Comparison of ENCODE assay signal across 9 cellular contexts in the genomic region with DNA sequence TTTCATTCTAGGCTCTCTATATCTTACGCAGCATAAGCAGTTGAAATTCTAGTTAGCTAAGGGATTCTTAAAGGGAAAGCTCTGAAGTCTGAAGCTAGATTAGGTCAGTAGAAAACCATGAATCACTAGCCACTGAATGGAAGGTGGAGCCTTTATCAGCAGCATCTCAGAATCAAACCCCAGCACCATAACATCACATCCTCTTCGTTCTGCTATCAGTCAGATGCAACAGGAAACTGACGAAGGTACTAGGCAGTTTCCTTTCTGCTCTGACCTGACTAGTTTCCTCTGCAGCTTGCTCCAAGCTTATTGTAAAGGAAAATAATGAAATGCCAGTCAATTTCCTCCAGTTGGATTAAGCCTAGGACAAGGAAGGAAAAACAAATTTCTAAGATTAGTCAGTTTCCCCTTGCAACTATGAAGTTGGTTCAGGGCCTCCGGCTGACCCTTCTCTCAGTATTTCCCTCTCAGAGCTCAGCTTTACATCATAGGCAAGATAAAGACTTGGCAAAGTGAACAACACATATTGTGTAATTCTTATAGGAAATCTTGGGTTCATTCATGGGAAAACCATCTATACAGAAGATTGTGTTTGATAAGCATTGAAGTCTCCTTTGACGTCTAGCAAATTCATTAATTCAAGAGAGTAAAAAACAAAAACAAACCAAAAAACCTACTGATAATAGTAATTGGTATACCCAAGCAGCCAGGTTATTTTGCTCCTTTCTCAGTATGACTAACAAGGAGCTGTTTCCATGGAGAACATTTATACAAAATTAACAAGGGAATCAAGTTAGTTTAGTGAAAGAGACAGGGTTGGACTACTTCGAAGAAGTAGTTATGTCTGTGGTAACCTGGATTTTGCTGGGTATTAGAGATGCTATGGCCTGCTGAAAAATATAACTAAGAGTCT. TPM values are rescaled to one million over a fixed set of nuclear protein-coding genes. Genes with fewer than 3 reads are reported as not detected.
DNase-seq lines count a peak whose midpoint lies in the region; ATAC-seq and TF ChIP-seq lines count a peak whose summit lies in the region.
"Had no signal": no experiment of that assay in that cellular context is flagged by ENCODE, and none has a peak within 500 bp of the region (broad histone marks: within the 10 kb centered on the region; RNA-seq: fewer than 3 reads in every experiment).

No MANE protein-coding gene starts in this region.

- TF ChIP-seq POLR2A in tibial nerve (IDR thresholded peaks at IDR 0.05) = no peak

- H3K9me3 ChIP-seq in mesenchymal stem cell (ENCODE audit: control insufficient read depth, low read length) (no peaks in the 10 kb centered on the region), tibial nerve (no peaks in the 10 kb centered on the region)

- H3K4ac ChIP-seq in mesenchymal stem cell (ENCODE audit: low read depth in 1 of 2, low read length in 2 of 2) = no peak overlapping the region

- H3K27ac ChIP-seq in brain microvascular endothelial cell = peak overlapping the region; percentile 100
- peak overlapping the region; percentile 82 for H3K27ac ChIP-seq in mesenchymal stem cell (ENCODE audit: low read length, poor library complexity, severe bottlenecking)
- H3K27ac ChIP-seq in tibial nerve = peak overlapping the region in 3 of 4 donors; percentile 28 to 68 (median 52)
- H3K27ac ChIP-seq: C4-2B had no signal

- ATAC-seq in HG03064 (IDR thresholded peaks at IDR 0.05; ENCODE audit: low read depth, unreplicated experiment) (peak; percentile 94), T-cell (replicated peaks in 1 of 4) (peak; percentile 96 to 100 (median 99))

- POLR2A ChIA-PET in T-cell (lab: Charles Lee) = interaction anchor here (0.6 to 2.9 kb wide), 26 partner anchors 8 to 1381 kb away, joined by 3 to 53 read pairs (median 4); partner anchors contain the start of genes CDK17 (in 2 of the 2) and CFAP54 (in 1 of the 2)

- H4K91ac ChIP-seq in mesenchymal stem cell (ENCODE audit: low read length) = no peak overlapping the region

- H3K36me3 Mint-ChIP-seq in T-cell = no peaks in the 10 kb centered on the region

- H4K8ac ChIP-seq in mesenchymal stem cell (ENCODE audit: low read length) = peak overlapping the region; percentile 19

- H2BK15ac ChIP-seq in mesenchymal stem cell (ENCODE audit: low read depth, poor library complexity, severe bottlenecking) = no peak overlapping the region

- H2BK120ac ChIP-seq in mesenchymal stem cell (ENCODE audit: low read depth, low read length) = peak overlapping the region; percentile 27

- peak overlapping the region; percentile 74 for H3K9ac ChIP-seq in mesenchymal stem cell (ENCODE audit: low read length)

- peaks cover 41 to 45% (median 42%) of the 10 kb centered on the region in 3 donors for H3K4me1 Mint-ChIP-seq in T-cell

- H3K4me1 ChIP-seq in mesenchymal stem cell (ENCODE audit: control insufficient read depth, insufficient read depth, low read depth, low read length) (no peaks in the 10 kb centered on the region), tibial nerve (no peaks in the 10 kb centered on the region)

- 17% methylated on average over 3 of the region's 6 CpGs for whole genome bisulfite sequencing in mesenchymal stem cell
- 57 to 59% methylated on average over 6 of the region's 6 CpGs for WGBS in tibial nerve, 2 donors

- H3K36me3 ChIP-seq in brain microvascular endothelial cell (replicated peaks) (no peaks in the 10 kb centered on the region), mesenchymal stem cell (ENCODE audit: control insufficient read depth in 1 of 2, insufficient read depth in 2 of 2, low read depth in 1 of 2, low read length in 2 of 2) (no peaks in the 10 kb centered on the region), tibial nerve (no peaks in the 10 kb centered on the region)

- peak overlapping the region; percentile 32 to 63 (median 42) for H3K4me3 Mint-ChIP-seq in T-cell

- peak overlapping the region in 1 of 2 experiments; percentile 6 for H2BK12ac ChIP-seq in mesenchymal stem cell (ENCODE audit: low read length in 2 of 2)

- no peak overlapping the region for H2AK5ac ChIP-seq in mesenchymal stem cell (ENCODE audit: low read length, severe bottlenecking)

- H3K18ac ChIP-seq in mesenchymal stem cell (ENCODE audit: low read depth in 1 of 2, low read length in 2 of 2) = peak overlapping the region in 1 of 2 experiments; percentile 62

- TF ChIP-seq CTCF in brain microvascular endothelial cell (IDR thresholded peaks at IDR 0.05; ENCODE audit: low read depth, low read length, missing control alignments) (no peak), tibial nerve (IDR thresholded peaks at IDR 0.05) (no peak)

- H3K27me3 ChIP-seq in brain microvascular endothelial cell (replicated peaks) (no peaks in the 10 kb centered on the region), mesenchymal stem cell (ENCODE audit: control insufficient read depth in 1 of 2, insufficient read depth in 1 of 2, low read length in 2 of 2) (no peaks in the 10 kb centered on the region), tibial nerve (no peaks in the 10 kb centered on the region)

- no peak overlapping the region for H2AFZ ChIP-seq in mesenchymal stem cell (ENCODE audit: low read depth, low read length)

- peak; percentile 54 to 81 for TF ChIP-seq EP300 in tibial nerve (IDR thresholded peaks at IDR 0.05)

- H3K4me3 ChIP-seq in brain microvascular endothelial cell (ENCODE audit: low read depth, low read length) = peak overlapping the region; percentile 15
- peak overlapping the region in 1 of 2 experiments; percentile 7 for H3K4me3 ChIP-seq in mesenchymal stem cell (ENCODE audit: insufficient read depth in 1 of 2, low read depth in 1 of 2, low read length in 2 of 2)
- no peak overlapping the region for H3K4me3 ChIP-seq in tibial nerve

- no peak overlapping the region for H2BK5ac ChIP-seq in mesenchymal stem cell (ENCODE audit: low read depth, low read length, poor library complexity, severe bottlenecking)

- H3K27me3 Mint-ChIP-seq in T-cell = no peaks in the 10 kb centered on the region

- no peak overlapping the region for H3K14ac ChIP-seq in mesenchymal stem cell (ENCODE audit: low read length in 2 of 2)

- H3K27ac Mint-ChIP-seq in T-cell = peak overlapping the region; percentile 94

- H3K79me1 ChIP-seq in mesenchymal stem cell (replicated peaks; ENCODE audit: low read length, poor library complexity, severe bottlenecking) = no peaks in the 10 kb centered on the region

- no peak overlapping the region for H3K4me2 ChIP-seq in mesenchymal stem cell (ENCODE audit: low read length, poor library complexity, severe bottlenecking)

- no peaks in the 10 kb centered on the region for H3K9me3 Mint-ChIP-seq in T-cell

- no peak overlapping the region for H3K23ac ChIP-seq in mesenchymal stem cell (ENCODE audit: low read length in 2 of 2)

- in situ Hi-C loops in brain microvascular endothelial cell (cut with HindIII; ENCODE audit: low pct_ligation_motif_present, low sequenced_read_pairs) = no loop called here

- DNase-seq in SIG-M5 treated with dmso at 0.1 percent for 504 hours (lab: John Stamatoyannopoulos, UW; ENCODE audit: unreplicated experiment) (peak; percentile 31), SIG-M5 (lab: John Stamatoyannopoulos, UW) (no peak), T-cell (peak in 33 of 34 experiments; percentile 12 to 79 (median 57)), brain microvascular endothelial cell (peak; percentile 98), mesenchymal stem cell (peak; percentile 94), tibial nerve (ENCODE audit: low spot score in 2 of 2) (no peak), NCI-H187 (lab: John Stamatoyannopoulos, UW) (no peak)

- CTCF ChIA-PET in T-cell (lab: Charles Lee) = interaction anchor here (0.6 to 2.6 kb wide), 15 partner anchors 9 to 410 kb away, joined by 3 to 49 read pairs (median 6); partner anchors contain the start of genes CDK17 (in 1 of the 2), CFAP54 (in 1 of the 2) and LTA4H (in 1 of the 2)

RNA-seq across cellular contexts. Expression of gene CFAP54, which starts 43.4 kb away (rescaled TPM):
- total RNA-seq in T-cell (under 1 TPM; 0.47 to 0.95 (median 0.90) TPM), tibial nerve (1 to 10 TPM in 3 of 4 donors, under 1 TPM in 1; 0.87 to 6.7 (median 2.1) TPM)
- 0.88 TPM for polyA plus RNA-seq in mesenchymal stem cell (2013, experiment 1 of 2)
- polyA plus RNA-seq in mesenchymal stem cell (2013, experiment 2 of 2) = 0.74 TPM

RNA-seq across cellular contexts. Expression of gene CDK17, which starts 45.8 kb away (rescaled TPM):
- total RNA-seq in T-cell (100 to 1,000 TPM in 1 of 5 donors, 10 to 100 TPM in 4; 56.4 to 114 (median 72.2) TPM), tibial nerve (10 to 100 TPM; 65.1 to 89.4 (median 71.2) TPM)
- 16.3 TPM for polyA plus RNA-seq in mesenchymal stem cell (2013, experiment 1 of 2)
- polyA plus RNA-seq in mesenchymal stem cell (2013, experiment 2 of 2) = 16.3 TPM

Comparison
In these comparisons a context has a peak if more than half of its experiments do, and no peak if none do; other contexts are left out.
1. DNase-seq: peak in SIG-M5 treated with dmso at 0.1 percent for 504 hours (single experiment), T-cell (33 of 34), brain microvascular endothelial cell (single experiment) and mesenchymal stem cell (single experiment); none in SIG-M5 (single experiment), tibial nerve (0 of 2) and NCI-H187 (0 of 2).
2. Peak in every context shown above with its lines, with median percentiles within 50 percentile points of each other: H3K27ac ChIP-seq.